ENCODE assay signal across 6 cellular contexts in the genomic region with DNA sequence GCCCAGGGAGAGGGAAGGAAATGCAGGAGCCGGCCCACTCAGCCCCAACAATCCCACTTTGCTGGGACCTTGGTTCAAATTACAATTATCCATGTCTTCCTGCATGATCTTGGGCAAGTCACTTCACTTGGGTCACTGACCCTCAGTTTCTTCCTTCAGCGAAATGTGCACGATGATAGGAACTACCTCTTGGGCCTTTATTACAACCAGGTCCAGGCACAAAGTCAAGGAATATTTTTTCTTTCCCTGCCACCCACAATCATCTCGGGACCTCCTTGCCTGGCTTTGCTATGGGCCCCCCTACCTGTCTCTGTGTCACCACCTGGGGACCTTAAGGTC. TPM values are rescaled to one million over a fixed set of nuclear protein-coding genes. Genes with fewer than 3 reads are reported as not detected.
DNase-seq lines count a peak whose midpoint lies in the region; FAIRE-seq and TF ChIP-seq lines count a peak whose summit lies in the region.

No MANE protein-coding gene starts in this region.

- no peak overlapping the region; the same call in 1 of the 2 replicates for H3K18ac ChIP-seq in H1 (ENCODE audit: extremely low read depth, low read length)

- H4K91ac ChIP-seq in H1 (replicated peaks; ENCODE audit: insufficient read length, low read length), result no peak overlapping the region

- peaks cover 32% of the 10 kb centered on the region for H3K36me3 ChIP-seq in MG63
- peaks cover 4 to 18% (median 12%) of the 10 kb centered on the region in 4 experiments; a peak in 6 of 8 replicates for H3K36me3 ChIP-seq in H1 (ENCODE audit: control insufficient read depth in 2 of 4, insufficient read depth in 4 of 4, low read length in 3 of 4)

- H2BK20ac ChIP-seq in H1 (ENCODE audit: low read length), result 0 out of 2 replicates have a peak overlapping the region, but pooled peaks have one; percentile 27

- peaks cover 11% of the 10 kb centered on the region; the same call in 1 of the 2 replicates for H3K23me2 ChIP-seq in H1 (ENCODE audit: low read depth, low read length)

- FAIRE-seq in H1 (lab: Jason Lieb, UNC), result no peak
- no peak for FAIRE-seq in urothelium cell line (lab: Jason Lieb, UNC)

- H4K20me1 ChIP-seq in H1 (replicated peaks in 1 of 2; ENCODE audit: control insufficient read depth in 1 of 2, insufficient read depth in 2 of 2, low read length in 2 of 2), result peaks cover 2 to 9% of the 10 kb centered on the region in 2 experiments

- H2AK5ac ChIP-seq in H1 (ENCODE audit: low read depth, low read length), result no peak overlapping the region

- no peak overlapping the region for H3K23ac ChIP-seq in H1 (ENCODE audit: insufficient read length)

- peaks cover 0 to 2% (median 0%) of the 10 kb centered on the region in 4 experiments; a peak in 3 of 7 replicates for H3K4me1 ChIP-seq in H1 (replicated peaks in 1 of 4; ENCODE audit: control insufficient read depth in 3 of 4, insufficient read depth in 4 of 4, low read length in 3 of 4)

- no peak overlapping the region for H3K56ac ChIP-seq in H1 (replicated peaks; ENCODE audit: insufficient read length, low read depth, low read length)

- no peak overlapping the region for H3K27ac ChIP-seq in H1 (ENCODE audit: low read depth, low read length)

- no peaks in the 10 kb centered on the region; the same call in 1 of the 2 replicates for H3K79me1 ChIP-seq in H1 (ENCODE audit: low read depth, low read length)

- TF ChIP-seq RAD21 in H1 (IDR thresholded peaks at IDR 0.05 in 1 of 2, conservative IDR thresholded peaks at IDR 0.05 in 1 of 2; ENCODE audit: low read depth in 2 of 2, low read length in 2 of 2), result no peak

- 0 out of 2 replicates have a peak overlapping the region, but pooled peaks have one; percentile 4 for H2AFZ ChIP-seq in H1 (ENCODE audit: low read length)

- no peak overlapping the region for H4K5ac ChIP-seq in H1 (ENCODE audit: insufficient read length, low read depth, low read length)

- no peak overlapping the region for H3K4ac ChIP-seq in H1 (replicated peaks; ENCODE audit: insufficient read length, low read depth, low read length)

- H2BK120ac ChIP-seq in H1 (replicated peaks; ENCODE audit: low read depth, low read length), result no peak overlapping the region

- TF ChIP-seq POLR2A in H1 (IDR thresholded peaks at IDR 0.05; ENCODE audit: control extremely low read depth in 1 of 2, low read depth in 2 of 2, low read length in 2 of 2), result no peak

- H3K9ac ChIP-seq in H1 (replicated peaks in 1 of 4; ENCODE audit: extremely low read depth in 1 of 4, low read depth in 3 of 4, low read length in 3 of 4), result peak overlapping the region in 1 of 4 experiments; percentile 16; a peak in 1 of 7 replicates

- H3K27me3 ChIP-seq in MG63, result no peaks in the 10 kb centered on the region
- no peaks in the 10 kb centered on the region for H3K27me3 ChIP-seq in H1 (replicated peaks in 1 of 4; ENCODE audit: control insufficient read depth in 3 of 4, extremely low read depth in 1 of 4, insufficient read depth in 3 of 4, low read length in 3 of 4)

- whole genome bisulfite sequencing in H1 (ENCODE audit: extremely low coverage in 1 of 2, insufficient coverage in 1 of 2, insufficient read length in 1 of 2, insufficient replicate concordance in 2 of 2, low coverage in 1 of 2, low lambda C conversion rate in 2 of 2, missing lambda C conversion rate in 1 of 2), 2 experiments, result 27% methylated on average over 4 of the region's 4 CpGs; no CpG with 5 or more reads in 1 of the 2 experiments

- no peak overlapping the region for H2BK5ac ChIP-seq in H1 (ENCODE audit: low read depth, low read length)

- TF ChIP-seq EP300 in H1 (IDR thresholded peaks at IDR 0.05; ENCODE audit: borderline replicate concordance in 1 of 2, low read depth in 2 of 2, low read length in 2 of 2), result no peak

- H3K4me3 ChIP-seq in MG63 (peak overlapping the region; percentile 56), H1 (ENCODE audit: extremely low read depth in 1 of 4, insufficient read depth in 2 of 4, low read depth in 3 of 4, low read length in 4 of 4) (peak overlapping the region; percentile 52 to 81 (median 70)), retinal pigment epithelial cell (ENCODE audit: low read length) (peak overlapping the region; percentile 66)

- peak overlapping the region; percentile 90 to 97 for H3K4me2 ChIP-seq in H1 (ENCODE audit: insufficient read depth in 1 of 2, low read depth in 2 of 2, low read length in 2 of 2)

- peak overlapping the region; percentile 8; the same call in 1 of the 2 replicates for H2BK15ac ChIP-seq in H1 (ENCODE audit: low read length)

- no peak for TF ChIP-seq CTCF in H1 (IDR thresholded peaks at IDR 0.05; ENCODE audit: control extremely low read depth in 1 of 3, insufficient read depth in 1 of 3, low read depth in 1 of 3, low read length in 3 of 3)
- TF ChIP-seq CTCF in retinal pigment epithelial cell (conservative IDR thresholded peaks at IDR 0.05; ENCODE audit: low read depth, low read length), result no peak

- H3K79me2 ChIP-seq in H1 (ENCODE audit: control insufficient read depth in 1 of 2, insufficient read depth in 2 of 2, low read length in 2 of 2), result 0 out of 4 replicates have a peak, but pooled peaks cover 0 to 3% of the 10 kb centered on the region in 2 experiments

- no peak for DNase-seq in MG63
- no peak for DNase-seq in H1 (ENCODE audit: low read depth in 1 of 2, low spot score in 2 of 2)
- no peak for DNase-seq in retinal pigment epithelial cell (ENCODE audit: low read depth)
- no peak for DNase-seq in urothelium cell line (ENCODE audit: low spot score)
- DNase-seq in NCI-H2196 treated with DMSO at 0.1 percent for 48 hours (lab: John Stamatoyannopoulos, UW; ENCODE audit: unreplicated experiment), result no peak
- DNase-seq in NCI-H2171 (lab: John Stamatoyannopoulos, UW), result no peak

- no peak overlapping the region for H2BK12ac ChIP-seq in H1 (ENCODE audit: low read depth, low read length)

- no peak overlapping the region for H4K8ac ChIP-seq in H1 (ENCODE audit: extremely low read depth, insufficient read depth, low read length)

- CTCF ChIA-PET in H1 (lab: Charles Lee; ENCODE audit: partially characterized antibody), result interaction anchor here (0.7 to 1.5 kb wide), 2 partner anchors 12 to 31 kb away, joined by 3 to 4 read pairs; partner anchors contain the start of gene ZSWIM1

- H3K9me3 ChIP-seq in MG63 (no peaks in the 10 kb centered on the region), H1 (ENCODE audit: insufficient read depth in 2 of 2, low read depth in 1 of 2, low read length in 1 of 2) (no peaks in the 10 kb centered on the region)

- no peak overlapping the region for H3K14ac ChIP-seq in H1 (ENCODE audit: insufficient read length)

- POLR2A ChIA-PET in H1 (lab: Charles Lee; ENCODE audit: partially characterized antibody), result interaction anchor here (0.7 to 9.2 kb wide), 12 partner anchors 8 to 335 kb away, joined by 3 to 172 read pairs (median 17); partner anchors contain the start of genes CTSA, NEURL2, PCIF1 and ZSWIM1

RNA-seq across cellular contexts. Expression of gene PLTP, which starts 0.4 kb away (rescaled TPM):
- total RNA-seq in MG63 (2014; rRNA removed; shearing (Covaris generic); ENCODE audit: low replicate concordance), result 46.8 and 70.1 TPM in 2 replicates
- 120 TPM in 2 replicates for total RNA-seq in H1 (2021; fragmentation: NEBNext Ultra II Directional; extraction: Animal tissue kit (Norgen Biotek cat#: 25700))
- polyA plus RNA-seq in H1 (2011; rRNA removed), result 194 and 268 TPM in 2 replicates
- polyA plus RNA-seq in H1 (2011; cell fraction: cytosol; rRNA removed), result 129 TPM
- 198 TPM for polyA plus RNA-seq in H1 (2011; cell fraction: nucleus; rRNA removed)
- 117 to 175 TPM (median 169 TPM) in 4 replicates for polyA plus RNA-seq in H1 (2012, experiment 1 of 2)
- 196 TPM for polyA plus RNA-seq in H1 (2012, experiment 2 of 2)
- 240 TPM for polyA plus RNA-seq in H1 (2013, experiment 1 of 2)
- polyA plus RNA-seq in H1 (2013, experiment 2 of 2), result 233 TPM
- 77.0 and 101 TPM in 2 replicates for polyA minus RNA-seq in H1 (2011; rRNA and poly(A)+ RNA removed)
- 101 TPM for polyA minus RNA-seq in H1 (2011; cell fraction: cytosol; rRNA and poly(A)+ RNA removed)
- 53.7 TPM for polyA minus RNA-seq in H1 (2011; cell fraction: nucleus; rRNA and poly(A)+ RNA removed)

RNA-seq across cellular contexts. Expression of gene CTSA, which starts 21.2 kb away (rescaled TPM):
- 17.8 and 27.9 TPM in 2 replicates for total RNA-seq in MG63 (2014; rRNA removed; shearing (Covaris generic); ENCODE audit: low replicate concordance)
- 49.7 and 52.5 TPM in 2 replicates for total RNA-seq in H1 (2021; fragmentation: NEBNext Ultra II Directional; extraction: Animal tissue kit (Norgen Biotek cat#: 25700))
- polyA plus RNA-seq in H1 (2011; rRNA removed), result 74.0 and 81.4 TPM in 2 replicates
- polyA plus RNA-seq in H1 (2011; cell fraction: cytosol; rRNA removed), result 60.7 TPM
- 171 TPM for polyA plus RNA-seq in H1 (2011; cell fraction: nucleus; rRNA removed)
- polyA plus RNA-seq in H1 (2012, experiment 1 of 2), result 44.5 to 61.8 TPM (median 58.5 TPM) in 4 replicates
- polyA plus RNA-seq in H1 (2012, experiment 2 of 2), result 64.3 TPM
- 66.7 TPM for polyA plus RNA-seq in H1 (2013, experiment 1 of 2)
- polyA plus RNA-seq in H1 (2013, experiment 2 of 2), result 68.1 TPM
- 97.7 and 111 TPM in 2 replicates for polyA minus RNA-seq in H1 (2011; rRNA and poly(A)+ RNA removed)
- 39.0 TPM for polyA minus RNA-seq in H1 (2011; cell fraction: cytosol; rRNA and poly(A)+ RNA removed)
- polyA minus RNA-seq in H1 (2011; cell fraction: nucleus; rRNA and poly(A)+ RNA removed), result 131 TPM

RNA-seq across cellular contexts. Expression of gene NEURL2, which starts 21.3 kb away (rescaled TPM):
- total RNA-seq in MG63 (2014; rRNA removed; shearing (Covaris generic); ENCODE audit: low replicate concordance), result 0.39 TPM in 1 of 2 replicates, not detected in the other
- 5.2 and 6.9 TPM in 2 replicates for total RNA-seq in H1 (2021; fragmentation: NEBNext Ultra II Directional; extraction: Animal tissue kit (Norgen Biotek cat#: 25700))
- 6.9 and 10.3 TPM in 2 replicates for polyA plus RNA-seq in H1 (2011; rRNA removed)
- 9.4 TPM for polyA plus RNA-seq in H1 (2011; cell fraction: cytosol; rRNA removed)
- 15.0 TPM for polyA plus RNA-seq in H1 (2011; cell fraction: nucleus; rRNA removed)
- polyA plus RNA-seq in H1 (2012, experiment 1 of 2), result 3.4 to 5.8 TPM (median 5.5 TPM) in 4 replicates
- polyA plus RNA-seq in H1 (2012, experiment 2 of 2), result 4.2 TPM
- 4.8 TPM for polyA plus RNA-seq in H1 (2013, experiment 1 of 2)
- 3.2 TPM for polyA plus RNA-seq in H1 (2013, experiment 2 of 2)
- polyA minus RNA-seq in H1 (2011; rRNA and poly(A)+ RNA removed), result 3.6 and 3.7 TPM in 2 replicates
- 6.1 TPM for polyA minus RNA-seq in H1 (2011; cell fraction: cytosol; rRNA and poly(A)+ RNA removed)
- 10.5 TPM for polyA minus RNA-seq in H1 (2011; cell fraction: nucleus; rRNA and poly(A)+ RNA removed)

RNA-seq across cellular contexts. Expression of gene PCIF1, which starts 22.2 kb away (rescaled TPM):
- total RNA-seq in MG63 (2014; rRNA removed; shearing (Covaris generic); ENCODE audit: low replicate concordance), result 10.5 and 12.1 TPM in 2 replicates
- total RNA-seq in H1 (2021; fragmentation: NEBNext Ultra II Directional; extraction: Animal tissue kit (Norgen Biotek cat#: 25700)), result 27.2 and 30.3 TPM in 2 replicates
- polyA plus RNA-seq in H1 (2011; rRNA removed), result 30.6 and 54.7 TPM in 2 replicates
- 23.8 TPM for polyA plus RNA-seq in H1 (2011; cell fraction: cytosol; rRNA removed)
- 58.2 TPM for polyA plus RNA-seq in H1 (2011; cell fraction: nucleus; rRNA removed)
- 19.8 to 36.6 TPM (median 32.6 TPM) in 4 replicates for polyA plus RNA-seq in H1 (2012, experiment 1 of 2)
- 37.9 TPM for polyA plus RNA-seq in H1 (2012, experiment 2 of 2)
- 23.6 TPM for polyA plus RNA-seq in H1 (2013, experiment 1 of 2)
- 20.7 TPM for polyA plus RNA-seq in H1 (2013, experiment 2 of 2)
- 20.9 and 29.6 TPM in 2 replicates for polyA minus RNA-seq in H1 (2011; rRNA and poly(A)+ RNA removed)
- 20.2 TPM for polyA minus RNA-seq in H1 (2011; cell fraction: cytosol; rRNA and poly(A)+ RNA removed)
- polyA minus RNA-seq in H1 (2011; cell fraction: nucleus; rRNA and poly(A)+ RNA removed), result 42.0 TPM

RNA-seq across cellular contexts. Expression of gene SPATA25, which starts 24.9 kb away (rescaled TPM):
- not detected in 2 replicates for total RNA-seq in MG63 (2014; rRNA removed; shearing (Covaris generic); ENCODE audit: low replicate concordance)
- total RNA-seq in H1 (2021; fragmentation: NEBNext Ultra II Directional; extraction: Animal tissue kit (Norgen Biotek cat#: 25700)), result 2.5 and 3.0 TPM in 2 replicates
- polyA plus RNA-seq in H1 (2011; rRNA removed), result 2.0 and 3.2 TPM in 2 replicates
- polyA plus RNA-seq in H1 (2011; cell fraction: cytosol; rRNA removed), result 4.1 TPM
- polyA plus RNA-seq in H1 (2011; cell fraction: nucleus; rRNA removed), result 8.0 TPM
- polyA plus RNA-seq in H1 (2012, experiment 1 of 2), result 1.9 to 4.4 TPM (median 3.5 TPM) in 4 replicates
- 0.77 TPM for polyA plus RNA-seq in H1 (2012, experiment 2 of 2)
- 1.3 TPM for polyA plus RNA-seq in H1 (2013, experiment 1 of 2)
- 1.3 TPM for polyA plus RNA-seq in H1 (2013, experiment 2 of 2)
- polyA minus RNA-seq in H1 (2011; rRNA and poly(A)+ RNA removed), result 1.2 and 2.7 TPM in 2 replicates
- polyA minus RNA-seq in H1 (2011; cell fraction: cytosol; rRNA and poly(A)+ RNA removed), result not detected
- polyA minus RNA-seq in H1 (2011; cell fraction: nucleus; rRNA and poly(A)+ RNA removed), result 7.0 TPM
